ENCODE assay signal across 9 cellular contexts in the genomic region with DNA sequence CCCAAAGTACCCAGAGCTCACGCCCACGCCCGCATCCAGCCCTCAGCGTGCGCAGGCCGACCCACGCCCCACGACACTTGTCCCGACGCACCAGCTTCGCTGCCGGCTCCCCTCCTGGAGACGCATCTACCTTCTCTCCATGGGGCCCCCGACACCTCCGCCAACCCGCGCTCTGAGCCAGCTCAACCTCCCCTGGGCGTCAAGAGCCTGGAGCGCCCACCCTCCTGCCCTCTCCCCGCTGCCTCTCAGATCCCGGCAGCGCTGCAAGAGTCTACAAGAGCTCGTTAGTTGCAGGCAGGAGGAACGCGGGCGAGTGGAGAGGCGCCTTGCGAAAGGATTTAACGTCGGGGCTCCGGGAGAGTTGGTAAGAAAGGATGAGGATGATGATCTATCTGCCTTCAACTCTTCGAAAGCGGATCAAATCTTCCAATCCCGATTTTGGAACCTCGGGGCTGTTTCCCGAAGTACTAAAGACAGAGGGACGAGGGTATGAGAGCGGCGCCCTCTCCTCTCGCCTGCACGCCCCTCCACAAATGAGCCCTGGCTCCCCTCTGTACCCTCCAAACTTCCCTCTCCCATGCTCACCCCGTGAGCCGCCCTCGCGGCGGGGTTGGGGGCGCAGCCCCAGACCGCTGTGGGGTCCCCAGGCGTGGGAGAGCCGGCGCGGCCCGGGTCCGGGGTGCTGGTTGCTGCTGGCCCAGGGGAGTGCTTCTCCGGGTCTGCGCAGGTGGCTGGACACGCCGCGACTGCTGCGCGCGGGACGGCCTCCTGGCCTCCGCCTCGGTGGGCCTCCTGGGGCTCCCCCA. TPM values are rescaled to one million over a fixed set of nuclear protein-coding genes. Genes with fewer than 3 reads are reported as not detected.
A peak's percentile ranks its signal among the peaks of the same experiment; 100 is the strongest.
DNase-seq lines count a peak whose midpoint lies in the region; ATAC-seq and TF ChIP-seq lines count a peak whose summit lies in the region.
"Had no signal": no experiment of that assay in that cellular context is flagged by ENCODE, and none has a peak within 500 bp of the region (broad histone marks: within the 10 kb centered on the region; RNA-seq: fewer than 3 reads in every experiment).

No MANE protein-coding gene starts in this region.

- H3K4me1 ChIP-seq in CD4-positive, alpha-beta memory T cell (ENCODE audit: insufficient read depth, low read length): peaks cover 23% of the 10 kb centered on the region

- peaks cover 4 to 5% of the 10 kb centered on the region in 2 donors for H3K27me3 Mint-ChIP-seq in CD4-positive, alpha-beta memory T cell
- H3K27me3 Mint-ChIP-seq in progenitor cell of endocrine pancreas: peaks cover 62% of the 10 kb centered on the region

- TF ChIP-seq CTCF in WI38 (IDR thresholded peaks at IDR 0.05; ENCODE audit: low read depth, low read length) (no peak), foreskin fibroblast (IDR thresholded peaks at IDR 0.05; ENCODE audit: low read depth, low read length) (no peak), progenitor cell of endocrine pancreas (IDR thresholded peaks at IDR 0.05; ENCODE audit: unreplicated experiment) (no peak)

- H3K4me3 Mint-ChIP-seq in CD4-positive, alpha-beta memory T cell: peak overlapping the region; percentile 31 to 75 (median 61)
- peak overlapping the region; percentile 54 for H3K4me3 Mint-ChIP-seq in progenitor cell of endocrine pancreas (ENCODE audit: low read depth)

- intact Hi-C loops in CD4-positive, alpha-beta memory T cell (cut with micrococcal nuclease): loop anchor here (10.0 kb wide), 1 partner anchor 1054 kb away; the partner anchor contains the start of genes ERG28 and TTLL5

- peaks cover 21 to 37% (median 32%) of the 10 kb centered on the region in 4 donors for H3K4me1 Mint-ChIP-seq in CD4-positive, alpha-beta memory T cell
- peaks cover 6% of the 10 kb centered on the region for H3K4me1 Mint-ChIP-seq in progenitor cell of endocrine pancreas (ENCODE audit: low read depth)

- H3K9me3 Mint-ChIP-seq in CD4-positive, alpha-beta memory T cell: no peaks in the 10 kb centered on the region
- no peaks in the 10 kb centered on the region for H3K9me3 Mint-ChIP-seq in progenitor cell of endocrine pancreas (ENCODE audit: low read depth)

- no peaks in the 10 kb centered on the region for H3K36me3 Mint-ChIP-seq in CD4-positive, alpha-beta memory T cell
- no peaks in the 10 kb centered on the region for H3K36me3 Mint-ChIP-seq in progenitor cell of endocrine pancreas (ENCODE audit: insufficient read depth)

- no peak overlapping the region for H3K27ac ChIP-seq in CD4-positive, alpha-beta memory T cell (ENCODE audit: low read depth, low read length)

- POLR2A ChIA-PET in CD4-positive, alpha-beta memory T cell (lab: Charles Lee; ENCODE audit: partially characterized antibody): interaction anchor here (2.0 kb wide), 1 partner anchor 152 kb away, joined by 4 read pairs; the partner anchor contains the start of gene YLPM1

- CTCF ChIA-PET in CD4-positive, alpha-beta memory T cell (lab: Charles Lee; ENCODE audit: partially characterized antibody): interaction anchor here (0.7 to 6.4 kb wide), 21 partner anchors 8 to 191 kb away, joined by 3 to 57 read pairs (median 5); partner anchors contain the start of genes ISCA2 and NPC2

- no peak for DNase-seq in CD4-positive, alpha-beta memory T cell
- DNase-seq in foreskin fibroblast: peak in 1 of 2 donors; percentile 54
- no peak for DNase-seq in progenitor cell of endocrine pancreas (ENCODE audit: low spot score, unreplicated experiment)
- no peak for DNase-seq in NCI-H1436 (lab: John Stamatoyannopoulos, UW)
- no peak for DNase-seq in AG08396 (ENCODE audit: low spot score)
- DNase-seq in SHP77 (lab: John Stamatoyannopoulos, UW): no peak
- DNase-seq: activated naive CD4-positive, alpha-beta T cell had no signal

- ATAC-seq in GM21529 (IDR thresholded peaks at IDR 0.05; ENCODE audit: unreplicated experiment): no peak

- no peaks in the 10 kb centered on the region for H3K27me3 ChIP-seq in CD4-positive, alpha-beta memory T cell (ENCODE audit: insufficient read depth, low read length)

- H3K27ac Mint-ChIP-seq in CD4-positive, alpha-beta memory T cell: peak overlapping the region in 3 of 7 donors; percentile 22 to 78 (median 43)
- no peak overlapping the region for H3K27ac Mint-ChIP-seq in progenitor cell of endocrine pancreas

- H3K9me3 ChIP-seq in CD4-positive, alpha-beta memory T cell (ENCODE audit: control insufficient read depth in 1 of 2, low read length in 2 of 2): no peaks in the 10 kb centered on the region

- peak overlapping the region in 1 of 2 donors; percentile 72 for H3K4me3 ChIP-seq in CD4-positive, alpha-beta memory T cell (ENCODE audit: low read length in 2 of 2)
- H3K4me3 ChIP-seq in WI38 (ENCODE audit: low read depth, low read length) (peak overlapping the region; percentile 74), foreskin fibroblast (ENCODE audit: low read depth in 1 of 2, low read length in 2 of 2) (peak overlapping the region; percentile 64 to 68)

- no peaks in the 10 kb centered on the region for H3K36me3 ChIP-seq in CD4-positive, alpha-beta memory T cell (ENCODE audit: insufficient read depth, low read length)

RNA-seq across cellular contexts. Expression of gene LTBP2, which starts 1.0 kb away (rescaled TPM):
- under 1 TPM; 0.36 to 0.44 TPM for total RNA-seq in CD4-positive, alpha-beta memory T cell
- under 1 TPM; 0.11 to 0.36 TPM for polyA plus RNA-seq in CD4-positive, alpha-beta memory T cell
- 0.47 and 0.79 TPM in 2 replicates for total RNA-seq in progenitor cell of endocrine pancreas
